23 cellular contexts compared by ENCODE assay signal in genomic region chr12:117994551-117995438, GRCh38.
A peak's percentile ranks its signal among the peaks of the same experiment; 100 is the strongest.
DNase-seq lines count a peak whose midpoint lies in the region; ATAC-seq lines count a peak whose summit lies in the region.
"Had no signal": no experiment of that assay in that cellular context is flagged by ENCODE, and none has a peak within 500 bp of the region (broad histone marks: within the 10 kb centered on the region; RNA-seq: fewer than 3 reads in every experiment).

No MANE protein-coding gene starts in this region.

- H3K4me1 Mint-ChIP-seq in activated naive CD8-positive, alpha-beta T cell treated with anti-CD3 and anti-CD28 coated beads, Interleukin-2, amount 50 U/mL, for 24 hours, result peaks cover 2% of the 10 kb centered on the region
- H3K4me1 Mint-ChIP-seq: B cell had no signal

- no peaks in the 10 kb centered on the region for H3K36me3 Mint-ChIP-seq in activated naive CD8-positive, alpha-beta T cell treated with anti-CD3 and anti-CD28 coated beads, Interleukin-2, amount 50 U/mL, for 24 hours (ENCODE audit: low read depth)
- H3K36me3 Mint-ChIP-seq: CD8-positive, alpha-beta T cell had no signal

- H3K9me3 Mint-ChIP-seq in activated naive CD8-positive, alpha-beta T cell treated with anti-CD3 and anti-CD28 coated beads, Interleukin-2, amount 50 U/mL, for 24 hours, result peaks cover 3% of the 10 kb centered on the region

- peak; percentile 68 to 73 for ATAC-seq in activated CD4-positive, CD25-positive, alpha-beta regulatory T cell treated with anti-CD3 and anti-CD28 coated beads, Interleukin-2, amount 50 U/mL, for 24 hours
- ATAC-seq in activated naive CD8-positive, alpha-beta T cell treated with anti-CD3 and anti-CD28 coated beads, Interleukin-2, amount 50 U/mL, for 24 hours, result peak; percentile 65
- ATAC-seq in GM19023 (IDR thresholded peaks at IDR 0.05; ENCODE audit: unreplicated experiment) (no peak), HG03196 (IDR thresholded peaks at IDR 0.05; ENCODE audit: unreplicated experiment) (no peak)
- ATAC-seq: CD8-positive, alpha-beta T cell had no signal

- H3K27ac Mint-ChIP-seq in activated naive CD8-positive, alpha-beta T cell treated with anti-CD3 and anti-CD28 coated beads, Interleukin-2, amount 50 U/mL, for 24 hours, result no peak overlapping the region
- H3K27ac Mint-ChIP-seq: B cell; CD8-positive, alpha-beta T cell had no signal

- H3K27me3 Mint-ChIP-seq in activated naive CD8-positive, alpha-beta T cell treated with anti-CD3 and anti-CD28 coated beads, Interleukin-2, amount 50 U/mL, for 24 hours, result peaks cover 3% of the 10 kb centered on the region

- DNase-seq in activated CD4-positive, CD25-positive, alpha-beta regulatory T cell (lab: John Stamatoyannopoulos, UW), result no peak
- DNase-seq in stimulated activated CD4-positive, alpha-beta T cell treated with anti-CD3 and anti-CD28 coated beads, Interleukin-15, amount 100 ng/mL, for 24 hours, result peak; percentile 4
- no peak for DNase-seq in stimulated activated CD4-positive, alpha-beta T cell treated with anti-CD3 and anti-CD28 coated beads, Interleukin-1b, Interleukin-23, amount 100 ng/mL, for 48 hours
- DNase-seq in activated naive CD8-positive, alpha-beta T cell treated with anti-CD3 and anti-CD28 coated beads, Interleukin-2, amount 50 U/mL, for 24 hours, result no peak
- DNase-seq: CD8-positive, alpha-beta T cell; DMS 273 treated with DMSO at 0.1 percent for 48 hours; DMS79; EL; GF-D8; GOT3; KG1; MG63; NCI-H1105 treated with DMSO at 0.1 percent for 48 hours; NCI-H146; NCI-H1930; NCI-H446 treated with DMSO at 0.1 percent for 48 hours; NCI-H526; Peyer's patch; SIG-M5 had no signal

- H3K4me3 Mint-ChIP-seq in activated naive CD8-positive, alpha-beta T cell treated with anti-CD3 and anti-CD28 coated beads, Interleukin-2, amount 50 U/mL, for 24 hours, result no peak overlapping the region
- H3K4me3 Mint-ChIP-seq: B cell; CD8-positive, alpha-beta T cell had no signal

Comparison
In these comparisons a context has a peak if more than half of its experiments do, and no peak if none do; other contexts are left out.
1. ATAC-seq: peak in activated CD4-positive, CD25-positive, alpha-beta regulatory T cell treated with anti-CD3 and anti-CD28 coated beads, Interleukin-2, amount 50 U/mL, for 24 hours (2 of 2) and activated naive CD8-positive, alpha-beta T cell treated with anti-CD3 and anti-CD28 coated beads, Interleukin-2, amount 50 U/mL, for 24 hours (single experiment); none in GM19023 (single experiment) and HG03196 (single experiment).